Comparison of ENCODE assay signal across 8 cellular contexts in genomic region chr5:141968914-141969608, GRCh38. TPM values are rescaled to one million over a fixed set of nuclear protein-coding genes. Genes with fewer than 3 reads are reported as not detected.
DNase-seq lines count a peak whose midpoint lies in the region; ATAC-seq and TF ChIP-seq lines count a peak whose summit lies in the region.

A gene with protein sequence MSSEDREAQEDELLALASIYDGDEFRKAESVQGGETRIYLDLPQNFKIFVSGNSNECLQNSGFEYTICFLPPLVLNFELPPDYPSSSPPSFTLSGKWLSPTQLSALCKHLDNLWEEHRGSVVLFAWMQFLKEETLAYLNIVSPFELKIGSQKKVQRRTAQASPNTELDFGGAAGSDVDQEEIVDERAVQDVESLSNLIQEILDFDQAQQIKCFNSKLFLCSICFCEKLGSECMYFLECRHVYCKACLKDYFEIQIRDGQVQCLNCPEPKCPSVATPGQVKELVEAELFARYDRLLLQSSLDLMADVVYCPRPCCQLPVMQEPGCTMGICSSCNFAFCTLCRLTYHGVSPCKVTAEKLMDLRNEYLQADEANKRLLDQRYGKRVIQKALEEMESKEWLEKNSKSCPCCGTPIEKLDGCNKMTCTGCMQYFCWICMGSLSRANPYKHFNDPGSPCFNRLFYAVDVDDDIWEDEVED (plus strand): TSS chr5:141969105. CDS start chr5:141973589, 4,484 bp downstream.

- H3K4me3 ChIP-seq in NB4 (ENCODE audit: low read depth, low read length) (peak within 1 kb of the TSS; percentile 88), trophoblast cell (ENCODE audit: low read depth, low read length) (peak within 1 kb of the TSS; percentile 83), transverse colon (peak within 1 kb of the TSS; percentile 59 to 81 (median 62))

- TF ChIP-seq POLR2A in NB4 (IDR thresholded peaks at IDR 0.05; ENCODE audit: extremely low read depth, insufficient read length) (peak; percentile 66), transverse colon (IDR thresholded peaks at IDR 0.05) (peak; percentile 98)

- H2BK120ac ChIP-seq in trophoblast cell (ENCODE audit: insufficient read depth, low read length, poor library complexity): peak within 1 kb of the TSS; percentile 85

- peak within 1 kb of the TSS; percentile 56 for H3K18ac ChIP-seq in trophoblast cell (ENCODE audit: low read length)

- peak; percentile 97 for DNase-seq in NB4 (ENCODE audit: low read depth)
- peak; percentile 92 for DNase-seq in SKM-1 treated with dmso at 0.1 percent for 144 hours (lab: John Stamatoyannopoulos, UW; ENCODE audit: unreplicated experiment)
- DNase-seq in activated naive CD8-positive, alpha-beta T cell treated with anti-CD3 and anti-CD28 coated beads for 36 hours: peak; percentile 99
- DNase-seq in Right ventricle myocardium inferior (ENCODE audit: missing footprints): peak; percentile 99
- peak; percentile 89 to 93 for DNase-seq in trophoblast cell
- peak; percentile 95 for DNase-seq in transverse colon

- H3K4me3 Mint-ChIP-seq in activated naive CD8-positive, alpha-beta T cell treated with anti-CD3 and anti-CD28 coated beads for 36 hours: peak within 1 kb of the TSS; percentile 94

- no peaks in the 10 kb centered on the region for H3K9me3 ChIP-seq in trophoblast cell (ENCODE audit: insufficient read depth, low read depth, low read length)
- no peaks in the 10 kb centered on the region for H3K9me3 ChIP-seq in transverse colon

- no peaks in the 10 kb centered on the region for H3K4me1 ChIP-seq in trophoblast cell (ENCODE audit: control insufficient read depth in 1 of 2, insufficient read depth in 2 of 2, low read length in 2 of 2)
- peaks cover 10 to 32% (median 16%) of the 10 kb centered on the region in 4 donors for H3K4me1 ChIP-seq in transverse colon

- peak within 1 kb of the TSS; percentile 86 for H4K91ac ChIP-seq in trophoblast cell (ENCODE audit: low read depth, low read length)

- H2BK12ac ChIP-seq in trophoblast cell (ENCODE audit: low read length): peak within 1 kb of the TSS; percentile 5

- peaks cover 6% of the 10 kb centered on the region for H3K79me1 ChIP-seq in trophoblast cell (ENCODE audit: low read length)

- H3K9me3 Mint-ChIP-seq in activated naive CD8-positive, alpha-beta T cell treated with anti-CD3 and anti-CD28 coated beads for 36 hours: no peaks in the 10 kb centered on the region

- intact Hi-C loops in Right ventricle myocardium inferior (cut with DNase I) (no loop called here), transverse colon (cut with DNase I; ENCODE audit: low total_unique reads) (no loop called here)

- H2AFZ ChIP-seq in trophoblast cell (ENCODE audit: insufficient read depth, low read length, poor library complexity): peak within 1 kb of the TSS; percentile 72

- H3K27ac ChIP-seq in trophoblast cell (ENCODE audit: low read depth, low read length): peak within 1 kb of the TSS; percentile 56
- peak within 1 kb of the TSS; percentile 97 to 99 (median 98) for H3K27ac ChIP-seq in transverse colon

- TF ChIP-seq EP300 in transverse colon (IDR thresholded peaks at IDR 0.05; ENCODE audit: low read depth): no peak

- TF ChIP-seq CTCF in GM12801 (IDR thresholded peaks at IDR 0.05; ENCODE audit: extremely low read depth, insufficient read length) (peak; percentile 63), NB4 (IDR thresholded peaks at IDR 0.05; ENCODE audit: low read depth, low read length) (peak; percentile 37), transverse colon (IDR thresholded peaks at IDR 0.05) (peak; percentile 97 to 99 (median 98))

- peak within 1 kb of the TSS; percentile 88 for H2BK5ac ChIP-seq in trophoblast cell (ENCODE audit: low read depth, low read length, poor library complexity)

- H3K9ac ChIP-seq in trophoblast cell (ENCODE audit: low read length): peak within 1 kb of the TSS; percentile 81

- peak within 1 kb of the TSS; percentile 36 for H2AK5ac ChIP-seq in trophoblast cell (ENCODE audit: low read length)

- peaks cover 4% of the 10 kb centered on the region for H3K79me2 ChIP-seq in trophoblast cell (ENCODE audit: control insufficient read depth, insufficient read depth, low read length, poor library complexity)

- peak; percentile 91 for ATAC-seq in HG02571 (IDR thresholded peaks at IDR 0.05; ENCODE audit: unreplicated experiment)
- ATAC-seq in Right ventricle myocardium inferior: peak; percentile 98

- in situ Hi-C loops in transverse colon (cut with MboI; ENCODE audit: low pct_ligation_motif_present in 1 of 4, low pct_unique_long_range_greater_than_20kb in 1 of 4, low sequenced_read_pairs in 3 of 4): loop anchor here in 1 of 4 donors (10.0 kb wide), 1 partner anchor 274 kb away; no protein-coding TSS in a partner anchor

- peak within 1 kb of the TSS; percentile 58 for H3K4me2 ChIP-seq in trophoblast cell (ENCODE audit: low read length)

- peaks cover 28% of the 10 kb centered on the region for H3K4me1 Mint-ChIP-seq in activated naive CD8-positive, alpha-beta T cell treated with anti-CD3 and anti-CD28 coated beads for 36 hours

- no peaks in the 10 kb centered on the region for H3K27me3 Mint-ChIP-seq in activated naive CD8-positive, alpha-beta T cell treated with anti-CD3 and anti-CD28 coated beads for 36 hours

- H3K36me3 ChIP-seq in trophoblast cell (ENCODE audit: control insufficient read depth in 1 of 2, insufficient read depth in 2 of 2, low read length in 2 of 2) (peaks cover 7 to 9% of the 10 kb centered on the region in 2 experiments), transverse colon (peaks cover 0 to 10% (median 2%) of the 10 kb centered on the region in 4 donors)

- H3K36me3 Mint-ChIP-seq in activated naive CD8-positive, alpha-beta T cell treated with anti-CD3 and anti-CD28 coated beads for 36 hours: peaks cover 18% of the 10 kb centered on the region

- no CpG with 5 or more reads among the region's 63 CpGs for WGBS in trophoblast cell (ENCODE audit: extremely low coverage, insufficient coverage, insufficient read length)
- 1% methylated on average over 57 of the region's 63 CpGs; no CpG with 5 or more reads in 1 of the 2 donors for WGBS in transverse colon (ENCODE audit: low coverage in 1 of 2), 2 donors

- peak within 1 kb of the TSS; percentile 97 for H4K8ac ChIP-seq in trophoblast cell (ENCODE audit: low read depth, low read length)

- H3K23ac ChIP-seq in trophoblast cell (ENCODE audit: low read length): no peak within 1 kb of the TSS

- H4K12ac ChIP-seq in trophoblast cell (ENCODE audit: low read depth, low read length): peak within 1 kb of the TSS; percentile 74

- peak within 1 kb of the TSS; percentile 89 for H3K14ac ChIP-seq in trophoblast cell (ENCODE audit: low read length)

- peak within 1 kb of the TSS; percentile 17 for H3K4ac ChIP-seq in trophoblast cell (ENCODE audit: low read depth, low read length)

- peak within 1 kb of the TSS; percentile 95 for H3K27ac Mint-ChIP-seq in activated naive CD8-positive, alpha-beta T cell treated with anti-CD3 and anti-CD28 coated beads for 36 hours

- H3K27me3 ChIP-seq in trophoblast cell (ENCODE audit: insufficient read depth, low read length) (no peaks in the 10 kb centered on the region), transverse colon (no peaks in the 10 kb centered on the region)

RNA-seq across cellular contexts. Expression of the gene that starts here (rescaled TPM):
- total RNA-seq in activated naive CD8-positive, alpha-beta T cell treated with anti-CD3 and anti-CD28 coated beads for 36 hours: 10 to 100 TPM; 44.9 to 45.4 TPM
- 98.0 TPM for total RNA-seq in Right ventricle myocardium inferior
- 40.5 and 44.8 TPM in 2 replicates for polyA plus RNA-seq in trophoblast cell (2013)
- 10 to 100 TPM; 15.3 to 66.7 (median 57.1) TPM for total RNA-seq in transverse colon

Comparison
In these comparisons a context has a peak if more than half of its experiments do, and no peak if none do; other contexts are left out.
1. Peak in every context shown above with its lines: DNase-seq, ATAC-seq, H3K4me3 ChIP-seq and H3K27ac ChIP-seq.
2. CTCF ChIP-seq: peak in every context shown above with its lines; median percentile 98 in transverse colon; 63 in GM12801; 37 in NB4.